8 cellular contexts compared by ENCODE assay signal in the genomic region with DNA sequence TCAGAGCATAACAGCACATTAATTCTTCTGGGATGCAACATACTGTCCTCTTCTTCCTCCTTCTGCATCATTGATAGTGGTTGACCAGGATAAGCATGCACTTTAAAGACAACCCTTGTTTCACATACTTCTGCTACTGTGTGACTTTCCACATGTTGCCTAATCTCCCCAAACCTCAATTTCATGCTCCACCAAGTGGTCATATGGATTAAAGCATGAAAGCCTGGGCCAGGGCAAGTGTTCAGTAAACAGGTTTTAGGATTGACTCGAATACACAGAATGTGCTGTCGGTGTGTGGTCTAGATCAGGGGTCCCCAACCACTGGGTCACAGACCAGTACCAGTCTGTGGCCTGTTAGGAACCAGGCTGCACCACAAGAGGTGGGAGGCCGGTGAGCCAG. TPM values are rescaled to one million over a fixed set of nuclear protein-coding genes. Genes with fewer than 3 reads are reported as not detected.
DNase-seq lines count a peak whose midpoint lies in the region; ATAC-seq and TF ChIP-seq lines count a peak whose summit lies in the region.

No MANE protein-coding gene starts in this region.

- no peaks in the 10 kb centered on the region for H3K4me1 ChIP-seq in breast epithelium

- H3K4me3 Mint-ChIP-seq in MCF 10A (ENCODE audit: unreplicated experiment): no peak overlapping the region
- no peak overlapping the region for H3K4me3 Mint-ChIP-seq in activated naive CD4-positive, alpha-beta T cell treated with anti-CD3 and anti-CD28 coated beads, Interleukin-2, amount 10 ng/mL, durations not matched to agents 7 days and 5 days

- intact Hi-C loops in MCF 10A (cut with micrococcal nuclease): loop anchor here (1.0 kb wide), 2 partner anchors 336 to 646 kb away; no protein-coding TSS in a partner anchor
- intact Hi-C loops in breast epithelium (cut with DNase I; ENCODE audit: low total_unique reads): no loop called here

- peaks cover 17% of the 10 kb centered on the region for H3K27me3 Mint-ChIP-seq in MCF 10A (ENCODE audit: insufficient read depth, unreplicated experiment)
- H3K27me3 Mint-ChIP-seq in activated naive CD4-positive, alpha-beta T cell treated with anti-CD3 and anti-CD28 coated beads, Interleukin-2, amount 10 ng/mL, durations not matched to agents 7 days and 5 days: peaks cover 11% of the 10 kb centered on the region

- TF ChIP-seq CTCF in MCF 10A (IDR thresholded peaks at IDR 0.05; ENCODE audit: unreplicated experiment) (peak; percentile 31), breast epithelium (IDR thresholded peaks at IDR 0.05) (peak in 1 of 3 donors; percentile 12), epithelial cell of esophagus (IDR thresholded peaks at IDR 0.05; ENCODE audit: insufficient read depth, low read depth, low read length, missing control alignments) (peak; percentile 64)

- no peaks in the 10 kb centered on the region for H3K27me3 ChIP-seq in breast epithelium

- no peaks in the 10 kb centered on the region for H3K4me1 Mint-ChIP-seq in MCF 10A (ENCODE audit: insufficient read depth, unreplicated experiment)
- no peaks in the 10 kb centered on the region for H3K4me1 Mint-ChIP-seq in activated naive CD4-positive, alpha-beta T cell treated with anti-CD3 and anti-CD28 coated beads, Interleukin-2, amount 10 ng/mL, durations not matched to agents 7 days and 5 days

- H3K27ac Mint-ChIP-seq in MCF 10A (ENCODE audit: low read depth, unreplicated experiment): no peak overlapping the region
- H3K27ac Mint-ChIP-seq in activated naive CD4-positive, alpha-beta T cell treated with anti-CD3 and anti-CD28 coated beads, Interleukin-2, amount 10 ng/mL, durations not matched to agents 7 days and 5 days: no peak overlapping the region

- no peaks in the 10 kb centered on the region for H3K36me3 ChIP-seq in breast epithelium

- TF ChIP-seq POLR2A in breast epithelium (IDR thresholded peaks at IDR 0.05): no peak

- H3K4me3 ChIP-seq in breast epithelium (no peak overlapping the region), epithelial cell of esophagus (ENCODE audit: low read length) (no peak overlapping the region)

- H3K9me3 Mint-ChIP-seq in MCF 10A (ENCODE audit: unreplicated experiment): no peaks in the 10 kb centered on the region
- H3K9me3 Mint-ChIP-seq in activated naive CD4-positive, alpha-beta T cell treated with anti-CD3 and anti-CD28 coated beads, Interleukin-2, amount 10 ng/mL, durations not matched to agents 7 days and 5 days: no peaks in the 10 kb centered on the region

- H3K27ac ChIP-seq in breast epithelium: no peak overlapping the region

- ATAC-seq in GM21390 (IDR thresholded peaks at IDR 0.05; ENCODE audit: unreplicated experiment) (no peak), HG03378 (IDR thresholded peaks at IDR 0.05; ENCODE audit: unreplicated experiment) (no peak)

- DNase-seq in MCF 10A (ENCODE audit: unreplicated experiment): peak; percentile 64
- DNase-seq in breast epithelium (ENCODE audit: low spot score in 2 of 2): no peak
- peak; percentile 60 for DNase-seq in NOMO-1 treated with DMSO at 0.1 percent for 48 hours (lab: John Stamatoyannopoulos, UW; ENCODE audit: unreplicated experiment)
- peak; percentile 64 for DNase-seq in epithelial cell of esophagus (ENCODE audit: low read depth)
- peak; percentile 22 for DNase-seq in non-pigmented ciliary epithelial cell (ENCODE audit: low read depth)
- no peak for DNase-seq in activated naive CD4-positive, alpha-beta T cell treated with anti-CD3 and anti-CD28 coated beads, Interleukin-2, amount 10 ng/mL, durations not matched to agents 7 days and 5 days

- CTCF ChIA-PET in MCF 10A (lab: Yijun Ruan, JAX): interaction anchor here (0.7 to 9.2 kb wide), 12 partner anchors 10 to 652 kb away, joined by 3 to 81 read pairs (median 4); no protein-coding TSS in a partner anchor
- CTCF ChIA-PET in activated naive CD4-positive, alpha-beta T cell treated with anti-CD3 and anti-CD28 coated beads, Interleukin-2, amount 10 ng/mL, durations not matched to agents 7 days and 5 days (lab: Charles Lee): interaction anchor here (1.2 kb wide), 1 partner anchor 646 kb away, joined by 3 read pairs; no protein-coding TSS in a partner anchor

- no peaks in the 10 kb centered on the region for H3K9me3 ChIP-seq in breast epithelium

- POLR2A ChIA-PET in MCF 10A (lab: Yijun Ruan, JAX): no interaction called here

- H3K36me3 Mint-ChIP-seq in MCF 10A (ENCODE audit: insufficient read depth, unreplicated experiment): no peaks in the 10 kb centered on the region
- H3K36me3 Mint-ChIP-seq in activated naive CD4-positive, alpha-beta T cell treated with anti-CD3 and anti-CD28 coated beads, Interleukin-2, amount 10 ng/mL, durations not matched to agents 7 days and 5 days: no peaks in the 10 kb centered on the region

- BruUV-seq in MCF 10A (replicated peaks; lab: Mats Ljungman, UMichigan): no TSS peak

RNA-seq across cellular contexts. Expression of gene BFSP2, which starts 22.5 kb away (rescaled TPM):
- total RNA-seq in MCF 10A (2022) (not detected in 2 replicates), breast epithelium (not detected)

Comparison
In these comparisons a context has a peak if more than half of its experiments do, and no peak if none do; other contexts are left out.
1. DNase-seq: peak in MCF 10A (single experiment), NOMO-1 treated with DMSO at 0.1 percent for 48 hours (single experiment), epithelial cell of esophagus (single experiment) and non-pigmented ciliary epithelial cell (single experiment); none in breast epithelium (0 of 2) and activated naive CD4-positive, alpha-beta T cell treated with anti-CD3 and anti-CD28 coated beads, Interleukin-2, amount 10 ng/mL, durations not matched to agents 7 days and 5 days (single experiment).